1 cellular context compared by ENCODE assay signal in the genomic region with DNA sequence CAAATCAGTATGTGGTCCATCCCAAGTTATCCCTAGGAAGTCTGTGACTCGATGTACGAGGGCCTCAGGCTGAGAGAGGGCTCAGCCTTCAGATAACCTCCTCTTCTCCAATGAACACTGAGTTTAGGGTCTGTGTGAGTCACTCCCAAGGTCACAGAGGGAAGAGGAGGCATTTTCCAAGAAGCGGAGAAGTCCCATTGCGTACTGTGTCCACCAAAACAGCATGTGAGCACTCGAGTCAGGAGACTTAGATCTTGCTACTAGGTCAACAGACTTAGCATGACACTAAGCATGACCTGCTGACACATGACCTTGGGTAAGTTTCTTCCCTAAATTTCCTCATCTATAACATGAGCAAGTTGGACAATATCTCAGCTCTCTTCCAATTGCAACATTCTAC.
A peak's percentile ranks its signal among the peaks of the same experiment; 100 is the strongest.
TF ChIP-seq lines count a peak whose summit lies in the region.

No MANE protein-coding gene starts in this region.

TF ChIP-seq in K562, 482 proteins besides CTCF, POLR2A, EP300 and RAD21 (continued from another document):
- no peak for TF ChIP-seq TRIM24 (IDR thresholded peaks at IDR 0.05)
- peak; percentile 56; the same call in 1 of the 2 replicates for TF ChIP-seq ESRRA (IDR thresholded peaks at IDR 0.05; ENCODE audit: borderline replicate concordance, low read depth)
- no peak for TF ChIP-seq RNF2 (IDR thresholded peaks at IDR 0.05)
- TF ChIP-seq ZNF436 (CRISPR knock-in tag; IDR thresholded peaks at IDR 0.05): no peak
- TF ChIP-seq PHF20 (IDR thresholded peaks at IDR 0.05; ENCODE audit: partially characterized antibody): no peak
- no peak for TF ChIP-seq ZBTB9 (CRISPR knock-in tag; IDR thresholded peaks at IDR 0.05)
- TF ChIP-seq JUND (IDR thresholded peaks at IDR 0.05; ENCODE audit: borderline replicate concordance, low read depth, low read length): peak; percentile 7; the same call in 1 of the 2 replicates
- no peak for TF ChIP-seq JUND (tag; IDR thresholded peaks at IDR 0.05; ENCODE audit: borderline replicate concordance, low read depth, low read length)
- TF ChIP-seq BRCA1 (IDR thresholded peaks at IDR 0.05): no peak
- TF ChIP-seq BRCA1 (CRISPR knock-in tag; IDR thresholded peaks at IDR 0.05): no peak
- no peak for TF ChIP-seq ZNF699 (CRISPR knock-in tag; IDR thresholded peaks at IDR 0.05; ENCODE audit: insufficient replicate concordance)
- TF ChIP-seq ZNF384 (IDR thresholded peaks at IDR 0.05; ENCODE audit: low read depth, low read length): no peak
- peak; percentile 60 for TF ChIP-seq FOSL1 (tag; conservative IDR thresholded peaks at IDR 0.05)
- TF ChIP-seq NFATC3 (IDR thresholded peaks at IDR 0.05): no peak
- TF ChIP-seq, protein P1, sequence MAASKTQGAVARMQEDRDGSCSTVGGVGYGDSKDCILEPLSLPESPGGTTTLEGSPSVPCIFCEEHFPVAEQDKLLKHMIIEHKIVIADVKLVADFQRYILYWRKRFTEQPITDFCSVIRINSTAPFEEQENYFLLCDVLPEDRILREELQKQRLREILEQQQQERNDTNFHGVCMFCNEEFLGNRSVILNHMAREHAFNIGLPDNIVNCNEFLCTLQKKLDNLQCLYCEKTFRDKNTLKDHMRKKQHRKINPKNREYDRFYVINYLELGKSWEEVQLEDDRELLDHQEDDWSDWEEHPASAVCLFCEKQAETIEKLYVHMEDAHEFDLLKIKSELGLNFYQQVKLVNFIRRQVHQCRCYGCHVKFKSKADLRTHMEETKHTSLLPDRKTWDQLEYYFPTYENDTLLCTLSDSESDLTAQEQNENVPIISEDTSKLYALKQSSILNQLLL (CRISPR knock-in tag; IDR thresholded peaks at IDR 0.05; ENCODE audit: borderline replicate concordance): no peak
- TF ChIP-seq TRIM28 (IDR thresholded peaks at IDR 0.05): no peak
TF ChIP-seq in K562: peak in this region for 4.
